ENCODE assay signal across 31 cellular contexts in the genomic region with DNA sequence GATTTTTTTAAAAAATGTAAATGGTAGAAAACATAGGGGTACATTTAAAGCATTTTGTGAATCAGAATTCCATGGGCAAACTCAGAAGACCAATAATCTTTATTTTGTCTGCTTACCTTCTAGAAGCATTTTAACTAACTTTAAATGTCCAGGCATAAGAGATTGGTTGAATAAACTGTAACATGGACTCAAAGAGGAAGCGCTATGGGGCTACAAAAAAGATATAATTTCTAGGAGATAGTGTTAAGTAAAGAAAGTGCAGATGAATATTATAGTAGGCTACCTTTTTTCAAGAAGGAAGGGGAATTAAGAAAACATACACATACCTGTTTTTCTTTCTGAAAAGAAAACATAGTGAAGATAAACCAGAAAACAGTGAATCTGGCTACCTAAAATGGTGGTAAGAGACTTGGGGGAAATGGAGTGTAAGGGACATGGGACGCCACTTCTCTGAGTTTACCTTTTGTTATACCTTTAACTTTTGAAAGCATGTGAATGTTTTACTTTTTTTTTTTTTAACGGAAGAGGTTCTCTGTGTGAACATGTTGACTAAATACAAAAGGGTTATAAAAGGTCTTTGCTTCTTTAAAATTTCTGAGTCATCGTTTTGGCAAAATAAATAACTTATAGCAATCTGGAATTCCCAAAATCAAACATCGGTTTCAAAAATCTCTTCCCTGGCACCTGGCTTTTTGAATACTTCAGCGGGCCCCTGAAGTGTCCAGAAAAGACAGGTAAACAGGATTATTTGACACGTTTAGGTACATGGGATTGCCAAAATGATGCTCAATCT.
"Had no signal": no experiment of that assay in that cellular context is flagged by ENCODE, and none has a peak within 500 bp of the region (broad histone marks: within the 10 kb centered on the region; RNA-seq: fewer than 3 reads in every experiment).

No MANE protein-coding gene starts in this region.

- H3K36me3 Mint-ChIP-seq: memory B cell; naive thymus-derived CD4-positive, alpha-beta T cell; natural killer cell treated with Interleukin-12 subunit alpha and Interleukin-12 subunit beta and Interleukin-15 and Interleukin-18, amount 100 ng/mL, for 72 hours had no signal

- H3K27ac ChIP-seq: left ventricle myocardium inferior, pancreas, prostate gland, sigmoid colon, spleen, stomach, testis, thyroid gland, upper lobe of left lung, vagina had no signal

- ATAC-seq: left colon; mucosa of descending colon; naive thymus-derived CD4-positive, alpha-beta T cell; natural killer cell treated with Interleukin-12 subunit alpha and Interleukin-12 subunit beta and Interleukin-15 and Interleukin-18, amount 100 ng/mL, for 72 hours; pancreas; right cardiac atrium; stimulated activated memory B cell treated with anti-CD40 and anti-IgM and Interleukin-4, amounts not matched to agents 10 μg/mL and 1 μg/mL and 100 μg/mL, for 72 hours had no signal

- H3K4me3 ChIP-seq: left ventricle myocardium inferior, lung, mucosa of descending colon, pancreas, prostate gland, sigmoid colon, spleen, stomach, testis, thyroid gland, transverse colon, upper lobe of left lung, vagina had no signal

- H3K4me1 ChIP-seq: left ventricle myocardium inferior, pancreas, prostate gland, sigmoid colon, testis, thyroid gland, vagina had no signal

- H3K27ac Mint-ChIP-seq: memory B cell; naive thymus-derived CD4-positive, alpha-beta T cell; natural killer cell treated with Interleukin-12 subunit alpha and Interleukin-12 subunit beta and Interleukin-15 and Interleukin-18, amount 100 ng/mL, for 72 hours; stimulated activated memory B cell treated with anti-CD40 and anti-IgM and Interleukin-4, amounts not matched to agents 10 μg/mL and 1 μg/mL and 100 μg/mL, for 72 hours had no signal

- H3K9me3 ChIP-seq: left ventricle myocardium inferior, mucosa of descending colon, pancreas, prostate gland, sigmoid colon, spleen, stomach, testis, thyroid gland, transverse colon, upper lobe of left lung, vagina had no signal

- H3K36me3 ChIP-seq: left ventricle myocardium inferior, pancreas, prostate gland, sigmoid colon, spleen, stomach, thyroid gland, transverse colon, upper lobe of left lung, vagina had no signal

- H3K9me3 Mint-ChIP-seq: naive thymus-derived CD4-positive, alpha-beta T cell; natural killer cell treated with Interleukin-12 subunit alpha and Interleukin-12 subunit beta and Interleukin-15 and Interleukin-18, amount 100 ng/mL, for 72 hours; neural crest cell had no signal

- FAIRE-seq: kidney, pancreas, small intestine had no signal

- H3K27me3 ChIP-seq: testis, thyroid gland, upper lobe of left lung, vagina had no signal

- H3K4me1 Mint-ChIP-seq: neural crest cell had no signal

- DNase-seq: hippocampal formation; kidney; left colon; left ventricle myocardium inferior; midbrain; mucosa of descending colon; naive thymus-derived CD4-positive, alpha-beta T cell; nucleus accumbens; pancreas; posterior cingulate gyrus; retina; right cardiac atrium; sigmoid colon; small intestine; spleen; stimulated activated CD4-positive, alpha-beta T cell treated with anti-CD3 and anti-CD28 coated beads, Interleukin-2, amount 100 ng/mL, for 48 hours; stimulated activated CD4-positive, alpha-beta T cell treated with anti-CD3 and anti-CD28 coated beads, Interleukin-4, amount 100 ng/mL, for 4 hours; stimulated activated CD8-positive, alpha-beta memory T cell treated with anti-CD3 and anti-CD28 coated beads, Interleukin-4, amount 100 ng/mL, for 48 hours; stimulated activated naive CD4-positive, alpha-beta T cell treated with Interleukin-2 at 50 U/mL for 16 hours; stomach; testis; thyroid gland; transverse colon; upper lobe of left lung had no signal

- H3K4me3 Mint-ChIP-seq: memory B cell; naive thymus-derived CD4-positive, alpha-beta T cell; natural killer cell treated with Interleukin-12 subunit alpha and Interleukin-12 subunit beta and Interleukin-15 and Interleukin-18, amount 100 ng/mL, for 72 hours; neural crest cell; stimulated activated memory B cell treated with anti-CD40 and anti-IgM and Interleukin-4, amounts not matched to agents 10 μg/mL and 1 μg/mL and 100 μg/mL, for 72 hours had no signal
